Comparison of ENCODE assay signal across 1 cellular context in the genomic region with DNA sequence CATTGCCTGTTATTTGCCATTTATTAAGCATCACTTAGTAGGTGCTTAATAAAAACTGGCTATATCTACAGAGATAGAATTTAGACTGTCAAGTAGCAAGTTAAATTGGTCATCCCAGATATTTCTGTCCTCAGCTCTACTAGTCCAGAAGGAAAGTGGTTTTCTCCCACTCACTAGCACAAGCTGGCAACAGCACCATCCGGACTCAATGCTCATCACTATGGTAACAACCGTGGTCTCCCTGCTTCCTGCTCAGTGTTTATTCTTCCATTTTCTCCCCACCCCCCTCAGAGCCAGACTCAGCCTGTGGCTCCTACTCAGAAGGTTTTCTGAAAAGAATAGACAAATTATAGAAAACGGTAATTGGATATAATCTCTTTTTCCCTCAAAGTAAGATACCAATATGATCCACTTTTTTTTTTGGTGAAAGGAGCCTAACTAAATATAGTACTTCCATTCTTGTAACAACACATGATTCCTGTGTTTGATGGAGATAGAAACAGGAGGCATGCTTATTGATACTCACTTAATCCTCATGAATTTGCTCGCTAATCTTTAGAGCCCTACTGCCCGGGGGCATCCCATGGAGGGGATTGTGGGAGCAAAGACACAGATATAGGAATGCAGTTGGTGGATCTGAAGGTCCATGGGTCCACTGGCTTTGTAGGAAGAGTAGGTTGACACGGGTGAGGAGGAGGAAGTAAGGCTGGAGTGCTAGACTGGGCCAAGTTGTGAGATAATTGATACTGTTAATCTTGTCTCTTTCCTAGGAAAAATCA.
TF ChIP-seq lines count a peak whose summit lies in the region.

No MANE protein-coding gene starts in this region.

TF ChIP-seq in IMR-90, 13 proteins besides CTCF, POLR2A, EP300 and RAD21:
- TF ChIP-seq MAFK (IDR thresholded peaks at IDR 0.05; ENCODE audit: low read depth, low read length) (no peak), FOS (IDR thresholded peaks at IDR 0.05; ENCODE audit: low read depth, low read length) (no peak), CEBPB (IDR thresholded peaks at IDR 0.05; ENCODE audit: low read depth, low read length) (no peak), RFX5 (IDR thresholded peaks at IDR 0.05; ENCODE audit: low read depth, low read length) (no peak), BHLHE40 (IDR thresholded peaks at IDR 0.05; ENCODE audit: low read depth, low read length) (no peak), NFE2L2 (IDR thresholded peaks at IDR 0.05; ENCODE audit: low read depth, low read length) (no peak), SMC3 (IDR thresholded peaks at IDR 0.05; ENCODE audit: low read depth, low read length) (no peak)
- TF ChIP-seq, protein P1, sequence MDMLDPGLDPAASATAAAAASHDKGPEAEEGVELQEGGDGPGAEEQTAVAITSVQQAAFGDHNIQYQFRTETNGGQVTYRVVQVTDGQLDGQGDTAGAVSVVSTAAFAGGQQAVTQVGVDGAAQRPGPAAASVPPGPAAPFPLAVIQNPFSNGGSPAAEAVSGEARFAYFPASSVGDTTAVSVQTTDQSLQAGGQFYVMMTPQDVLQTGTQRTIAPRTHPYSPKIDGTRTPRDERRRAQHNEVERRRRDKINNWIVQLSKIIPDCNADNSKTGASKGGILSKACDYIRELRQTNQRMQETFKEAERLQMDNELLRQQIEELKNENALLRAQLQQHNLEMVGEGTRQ (IDR thresholded peaks at IDR 0.05; ENCODE audit: low read depth, low read length), result no peak
